In the genomic region with DNA sequence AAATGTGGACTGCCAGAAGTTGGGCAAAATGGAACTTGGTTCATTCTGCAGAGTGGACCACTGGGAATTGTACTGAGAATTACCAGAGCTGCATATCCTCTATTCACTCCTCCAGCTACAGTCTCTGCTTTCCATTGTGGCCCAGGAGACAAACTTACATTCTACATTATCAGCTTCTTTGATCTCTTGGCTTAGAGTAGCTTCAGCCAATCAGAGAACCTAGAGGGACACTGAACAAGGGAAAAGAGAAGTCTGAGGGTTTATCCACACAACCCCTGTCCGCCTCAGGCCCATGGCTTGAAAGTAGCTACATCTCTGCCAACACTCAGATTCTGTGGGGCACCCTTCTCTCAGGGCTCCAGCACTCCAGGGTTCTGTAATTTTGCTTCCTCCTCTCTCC, we compare ENCODE assay signal across 21 cellular contexts.
"Had no signal": no experiment of that assay in that cellular context is flagged by ENCODE, and none has a peak within 500 bp of the region (broad histone marks: within the 10 kb centered on the region; RNA-seq: fewer than 3 reads in every experiment).

No MANE protein-coding gene starts in this region.

- H3K27me3 ChIP-seq: heart left ventricle, ovary, right atrium auricular region, sigmoid colon, stomach, upper lobe of left lung, uterus had no signal

- H3K9me3 ChIP-seq: heart left ventricle, ovary, right atrium auricular region, sigmoid colon, stomach, upper lobe of left lung, uterus had no signal

- H3K4me3 Mint-ChIP-seq: naive thymus-derived CD4-positive, alpha-beta T cell; neural crest cell had no signal

- H3K4me3 ChIP-seq: dorsolateral prefrontal cortex, heart left ventricle, lung, ovary, right atrium auricular region, sigmoid colon, skin epidermis, stomach, upper lobe of left lung, uterus had no signal

- H3K4me1 ChIP-seq: uterus had no signal

- H3K36me3 ChIP-seq: heart left ventricle, ovary, right atrium auricular region, sigmoid colon, stomach, upper lobe of left lung, uterus had no signal

- H3K27ac Mint-ChIP-seq: naive thymus-derived CD4-positive, alpha-beta T cell had no signal

- H3K27ac ChIP-seq: dorsolateral prefrontal cortex, heart left ventricle, ovary, right atrium auricular region, sigmoid colon, skin epidermis, stomach, upper lobe of left lung, uterus had no signal

- DNase-seq: cortex of kidney; dorsolateral prefrontal cortex; effector CD8-positive, alpha-beta T cell; heart left ventricle; hippocampal formation; left colon; left ventricle myocardium superior; naive thymus-derived CD4-positive, alpha-beta T cell; nucleus accumbens; ovary; sigmoid colon; stimulated activated CD4-positive, alpha-beta T cell treated with anti-CD3 and anti-CD28 coated beads, Interleukin-12 subunit alpha, Interleukin-12 subunit beta, amount 100 ng/mL, for 4 hours; stimulated activated naive CD4-positive, alpha-beta T cell; stomach; substantia nigra; upper lobe of left lung; uterus had no signal
